16 cellular contexts compared by ENCODE assay signal in the genomic region with DNA sequence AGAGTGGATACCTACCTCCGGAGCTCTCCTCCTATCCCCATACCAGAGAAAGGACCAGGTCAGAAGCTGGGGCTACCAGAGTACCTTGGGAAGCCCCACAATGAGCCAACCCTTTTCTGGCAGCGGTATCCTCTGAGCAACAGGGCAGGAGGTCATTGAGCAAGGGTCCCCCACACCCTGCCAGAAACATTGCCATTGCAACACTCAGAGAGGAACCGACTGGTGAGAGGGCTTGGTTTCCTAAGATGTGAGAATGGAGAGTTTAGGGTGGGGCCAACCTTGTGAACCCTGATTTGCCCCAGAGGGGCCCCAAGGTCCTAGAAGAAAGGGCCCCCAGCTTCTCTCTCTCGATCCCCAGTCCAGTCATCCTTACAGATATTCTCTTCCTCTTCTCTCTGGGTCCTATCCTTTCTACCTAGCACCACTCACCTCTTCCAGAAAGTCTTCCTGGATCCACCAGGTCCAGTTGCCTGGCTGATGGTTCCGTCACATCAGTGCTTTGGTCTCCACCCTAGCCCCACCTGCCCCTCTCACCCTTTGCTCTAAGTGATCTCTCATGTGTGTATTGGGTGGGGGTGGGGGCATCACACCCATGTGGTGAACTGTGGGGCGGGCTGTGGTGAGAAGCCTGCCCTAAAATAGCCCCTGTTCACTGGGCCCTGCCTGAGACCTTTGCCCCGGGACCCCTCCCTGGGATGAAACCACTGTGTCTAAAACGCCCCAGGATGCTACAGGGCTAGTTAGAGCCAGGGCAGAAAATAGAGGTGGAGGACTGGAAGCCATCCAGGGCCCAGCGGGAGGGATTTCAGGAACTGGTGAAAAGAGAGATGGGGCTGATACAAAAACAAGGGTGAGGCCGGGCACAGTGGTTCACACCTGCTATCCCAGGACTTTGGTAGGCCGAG. TPM values are rescaled to one million over a fixed set of nuclear protein-coding genes. Genes with fewer than 3 reads are reported as not detected.
A peak's percentile ranks its signal among the peaks of the same experiment; 100 is the strongest.
DNase-seq lines count a peak whose midpoint lies in the region; ATAC-seq and TF ChIP-seq lines count a peak whose summit lies in the region.
"Had no signal": no experiment of that assay in that cellular context is flagged by ENCODE, and none has a peak within 500 bp of the region (broad histone marks: within the 10 kb centered on the region; RNA-seq: fewer than 3 reads in every experiment).

No MANE protein-coding gene starts in this region.

- DNase-seq in NCI-H2107 treated with DMSO at 0.1 percent for 48 hours (lab: John Stamatoyannopoulos, UW; ENCODE audit: unreplicated experiment) (peak; percentile 23), NCI-H2107 (lab: John Stamatoyannopoulos, UW) (no peak), psoas muscle (peak in 1 of 2 donors; percentile 7), NCI-H1930 (lab: John Stamatoyannopoulos, UW) (no peak), NCI-H2029 (lab: John Stamatoyannopoulos, UW) (no peak)
- DNase-seq: 8988T; activated CD8-positive, alpha-beta memory T cell treated with anti-CD3 and anti-CD28 coated beads, Interleukin-2, amount 50 U/mL, for 4 hours; central memory CD4-positive, alpha-beta T cell; foreskin melanocyte; mesenchymal stem cell; NCI-H2171 treated with DMSO at 0.1 percent for 48 hours; stimulated activated CD8-positive, alpha-beta memory T cell treated with anti-CD3 and anti-CD28 coated beads, Interleukin-4, amount 100 ng/mL, for 48 hours; T-helper 1 cell had no signal

- H3K27ac ChIP-seq in KOPT-K1 (ENCODE audit: low read depth, low read length, poor library complexity, severe bottlenecking) (peak overlapping the region; percentile 69), adipose tissue (ENCODE audit: low read depth, low read length) (peak overlapping the region; percentile 29), psoas muscle (no peak overlapping the region)

- ATAC-seq in psoas muscle (peak in 3 of 4 donors; percentile 10 to 40 (median 25)), HG02884 (IDR thresholded peaks at IDR 0.05; ENCODE audit: unreplicated experiment) (no peak)

- WGBS in adipose tissue, 3 donors: 55 to 81% (median 57%) methylated on average over 11 of the region's 11 CpGs
- 81 to 89% (median 82%) methylated on average over 11 of the region's 11 CpGs for WGBS in psoas muscle, 3 donors

- no peak for TF ChIP-seq CTCF in psoas muscle (IDR thresholded peaks at IDR 0.05)

- intact Hi-C loops in psoas muscle (cut with DNase I): no loop called here

- H3K9me3 ChIP-seq in KOPT-K1 (ENCODE audit: insufficient read depth, low read length, poor library complexity, severe bottlenecking) (no peaks in the 10 kb centered on the region), psoas muscle (no peaks in the 10 kb centered on the region)

- no peak overlapping the region for H3K4me3 ChIP-seq in psoas muscle

- H3K36me3 ChIP-seq in KOPT-K1 (ENCODE audit: insufficient read depth, low read length): no peaks in the 10 kb centered on the region
- no peaks in the 10 kb centered on the region for H3K36me3 ChIP-seq in psoas muscle (ENCODE audit: insufficient read depth in 1 of 2, low read depth in 1 of 2)

- peaks cover 4% of the 10 kb centered on the region for H3K4me1 ChIP-seq in psoas muscle

- H3K27me3 ChIP-seq in psoas muscle (ENCODE audit: insufficient read depth in 3 of 3, low read length in 2 of 3): no peaks in the 10 kb centered on the region

RNA-seq across cellular contexts. Expression of gene FGR, which starts 8.7 kb away (rescaled TPM):
- 10 to 100 TPM in 2 of 3 donors, 1 to 10 TPM in 1; 4.2 to 39.8 (median 33.9) TPM for polyA plus RNA-seq in adipose tissue
- total RNA-seq in psoas muscle: 1 to 10 TPM; 1.3 to 3.5 (median 3.1) TPM
- polyA plus RNA-seq in psoas muscle: 1 to 10 TPM; 1.7 to 3.8 (median 2.0) TPM

RNA-seq across cellular contexts. Expression of gene AHDC1, which starts 22.3 kb away (rescaled TPM):
- polyA plus RNA-seq in adipose tissue (10 to 100 TPM in 1 of 3 donors, 1 to 10 TPM in 2; 8.6 to 12.6 (median 9.0) TPM), psoas muscle (10 to 100 TPM in 1 of 3 donors, 1 to 10 TPM in 2; 6.4 to 19.8 (median 9.7) TPM)
- 10 to 100 TPM; 35.9 to 65.2 (median 59.0) TPM for total RNA-seq in psoas muscle

RNA-seq across cellular contexts. Expression of gene IFI6, which starts 45.7 kb away (rescaled TPM):
- polyA plus RNA-seq in adipose tissue: 100 to 1,000 TPM in 1 of 3 donors, 10 to 100 TPM in 2; 46.7 to 115 (median 52.2) TPM
- 10 to 100 TPM in 3 of 4 donors, 1 to 10 TPM in 1; 7.8 to 25.8 (median 15.3) TPM for total RNA-seq in psoas muscle
- polyA plus RNA-seq in psoas muscle: 10 to 100 TPM; 13.9 to 20.9 (median 18.8) TPM
